ENCODE assay signal across 18 cellular contexts in the genomic region with DNA sequence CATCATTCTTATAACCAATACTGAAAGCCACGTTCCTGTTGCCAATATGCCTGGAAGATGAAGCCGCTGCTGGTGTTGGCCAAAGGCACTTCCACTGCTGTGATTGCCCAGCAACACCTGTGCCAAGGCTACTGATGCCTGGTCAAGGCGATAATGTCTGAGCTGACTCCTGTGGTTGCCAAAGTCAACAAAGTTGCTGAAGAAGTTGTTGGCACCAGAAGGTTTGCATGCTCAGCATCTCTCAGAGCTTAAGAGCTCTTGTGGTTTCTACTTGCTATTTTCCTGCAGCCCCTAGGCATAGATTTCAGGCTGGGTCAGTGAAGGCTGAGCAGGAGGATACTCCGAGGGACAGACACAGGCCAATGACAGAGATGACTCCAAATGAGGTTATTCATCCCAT.
DNase-seq lines count a peak whose midpoint lies in the region; ATAC-seq and TF ChIP-seq lines count a peak whose summit lies in the region.
"Had no signal": no experiment of that assay in that cellular context is flagged by ENCODE, and none has a peak within 500 bp of the region (broad histone marks: within the 10 kb centered on the region; RNA-seq: fewer than 3 reads in every experiment).

No MANE protein-coding gene starts in this region.

- CTCF ChIA-PET in T-cell (lab: Charles Lee): no interaction called here

- H3K4me3 ChIP-seq in MM.1S (ENCODE audit: low read length) (peak overlapping the region; percentile 19), upper lobe of left lung (no peak overlapping the region)
- H3K4me3 ChIP-seq: K562, skin epidermis had no signal

- TF ChIP-seq EP300 in upper lobe of left lung (IDR thresholded peaks at IDR 0.05): no peak

- no peak overlapping the region for H3K27ac Mint-ChIP-seq in T-cell
- H3K27ac Mint-ChIP-seq: activated naive CD8-positive, alpha-beta T cell treated with anti-CD3 and anti-CD28 coated beads for 36 hours; stimulated activated naive B cell treated with anti-CD40 and anti-IgM and Interleukin-4, amounts not matched to agents 10 μg/mL and 1 μg/mL and 100 μg/mL, for 72 hours had no signal

- 58 to 62% methylated on average over 4 of the region's 4 CpGs for WGBS in upper lobe of left lung, 2 donors

- H3K4me1 Mint-ChIP-seq in T-cell: no peaks in the 10 kb centered on the region
- H3K4me1 Mint-ChIP-seq: activated naive CD8-positive, alpha-beta T cell treated with anti-CD3 and anti-CD28 coated beads for 36 hours; central memory CD8-positive, alpha-beta T cell; stimulated activated naive B cell treated with anti-CD40 and anti-IgM and Interleukin-4, amounts not matched to agents 10 μg/mL and 1 μg/mL and 100 μg/mL, for 72 hours had no signal

- DNase-seq in MM.1S (peak; percentile 97), RPMI7951 (ENCODE audit: low read depth) (peak; percentile 13), glomerular visceral epithelial cell (ENCODE audit: extremely low spot score) (peak; percentile 9), upper lobe of left lung (peak in 1 of 2 donors; percentile 81), GM19240 (ENCODE audit: insufficient read length, low spot score) (no peak), T-cell (no peak)
- DNase-seq: activated naive CD8-positive, alpha-beta T cell treated with anti-CD3 and anti-CD28 coated beads for 36 hours; activated T-cell treated with anti-CD3 and anti-CD28 coated beads, Interleukin-2, amount 50 U/mL, for 1 hour; C1 segment of cervical spinal cord; DND-41; H7; SIG-M5; stimulated activated naive B cell treated with anti-CD40 and anti-IgM and Interleukin-4, amounts not matched to agents 10 μg/mL and 1 μg/mL and 100 μg/mL, for 72 hours; T-helper 9 cell had no signal

- no peak overlapping the region for H3K4me3 Mint-ChIP-seq in T-cell
- H3K4me3 Mint-ChIP-seq: activated naive CD8-positive, alpha-beta T cell treated with anti-CD3 and anti-CD28 coated beads for 36 hours; central memory CD8-positive, alpha-beta T cell; stimulated activated naive B cell treated with anti-CD40 and anti-IgM and Interleukin-4, amounts not matched to agents 10 μg/mL and 1 μg/mL and 100 μg/mL, for 72 hours had no signal

- H2AFZ ChIP-seq in MM.1S (ENCODE audit: low read length): no peak overlapping the region

- no peak for TF ChIP-seq POLR2A in upper lobe of left lung (IDR thresholded peaks at IDR 0.05)

- no peaks in the 10 kb centered on the region for H3K79me2 ChIP-seq in MM.1S (ENCODE audit: low read length)

- H3K36me3 ChIP-seq in MM.1S (replicated peaks; ENCODE audit: insufficient read depth, low read length): no peaks in the 10 kb centered on the region
- H3K36me3 ChIP-seq in upper lobe of left lung: no peaks in the 10 kb centered on the region

- H3K9me3 ChIP-seq in MM.1S (replicated peaks; ENCODE audit: insufficient read depth, low read length) (no peaks in the 10 kb centered on the region), upper lobe of left lung (no peaks in the 10 kb centered on the region)

- no peaks in the 10 kb centered on the region for H3K9me2 ChIP-seq in MM.1S (replicated peaks; ENCODE audit: insufficient read depth, low read length)

- peak overlapping the region; percentile 5; the same call in 1 of the 2 replicates for H3K9ac ChIP-seq in MM.1S (ENCODE audit: low read length)

- peaks cover 17% of the 10 kb centered on the region for H3F3A ChIP-seq in MM.1S (ENCODE audit: insufficient read depth, low read length)

- H3K9me3 Mint-ChIP-seq in T-cell: no peaks in the 10 kb centered on the region
- H3K9me3 Mint-ChIP-seq: activated naive CD8-positive, alpha-beta T cell treated with anti-CD3 and anti-CD28 coated beads for 36 hours; central memory CD8-positive, alpha-beta T cell; stimulated activated naive B cell treated with anti-CD40 and anti-IgM and Interleukin-4, amounts not matched to agents 10 μg/mL and 1 μg/mL and 100 μg/mL, for 72 hours had no signal

- H3K4me1 ChIP-seq in MM.1S (ENCODE audit: low read length) (peaks cover 28% of the 10 kb centered on the region), upper lobe of left lung (no peaks in the 10 kb centered on the region)

- H3K27ac ChIP-seq in MM.1S (ENCODE audit: low read length): peak overlapping the region; percentile 61
- H3K27ac ChIP-seq in upper lobe of left lung: no peak overlapping the region

- no peaks in the 10 kb centered on the region for H4K20me1 ChIP-seq in MM.1S (ENCODE audit: insufficient read depth, low read length)

- TF ChIP-seq CTCF in MM.1S (IDR thresholded peaks at IDR 0.05; ENCODE audit: low read length) (no peak), upper lobe of left lung (IDR thresholded peaks at IDR 0.05) (no peak)

- peak overlapping the region; percentile 53 for H3K4me2 ChIP-seq in MM.1S (ENCODE audit: low read depth, low read length)

- peaks cover 0 to 4% of the 10 kb centered on the region in 2 donors for H3K27me3 Mint-ChIP-seq in T-cell
- H3K27me3 Mint-ChIP-seq: activated naive CD8-positive, alpha-beta T cell treated with anti-CD3 and anti-CD28 coated beads for 36 hours; stimulated activated naive B cell treated with anti-CD40 and anti-IgM and Interleukin-4, amounts not matched to agents 10 μg/mL and 1 μg/mL and 100 μg/mL, for 72 hours had no signal

- H3K27me3 ChIP-seq in MM.1S (replicated peaks; ENCODE audit: insufficient read depth, low read length) (no peaks in the 10 kb centered on the region), upper lobe of left lung (no peaks in the 10 kb centered on the region)

- no peaks in the 10 kb centered on the region for H3K36me3 Mint-ChIP-seq in T-cell
- H3K36me3 Mint-ChIP-seq: activated naive CD8-positive, alpha-beta T cell treated with anti-CD3 and anti-CD28 coated beads for 36 hours; stimulated activated naive B cell treated with anti-CD40 and anti-IgM and Interleukin-4, amounts not matched to agents 10 μg/mL and 1 μg/mL and 100 μg/mL, for 72 hours had no signal

- POLR2A ChIA-PET in T-cell (lab: Charles Lee): no interaction called here

- ATAC-seq in upper lobe of left lung (ENCODE audit: low FRiP score in 2 of 2) (peak; percentile 52 to 82), T-cell (replicated peaks in 1 of 4) (no peak), HG02798 (IDR thresholded peaks at IDR 0.05; ENCODE audit: poor library complexity, unreplicated experiment) (no peak)
- ATAC-seq: K562; stimulated activated naive B cell treated with anti-CD40 and anti-IgM and Interleukin-4, amounts not matched to agents 10 μg/mL and 1 μg/mL and 100 μg/mL, for 72 hours had no signal

Comparison
In these comparisons a context has a peak if more than half of its experiments do, and no peak if none do; other contexts are left out.
1. DNase-seq: peak in MM.1S (single experiment), RPMI7951 (single experiment) and glomerular visceral epithelial cell (single experiment); none in GM19240 (single experiment) and T-cell (0 of 34).
2. ATAC-seq: peak in upper lobe of left lung (2 of 2); none in T-cell (0 of 4) and HG02798 (single experiment).